1 cellular context compared by ENCODE assay signal in the genomic region with DNA sequence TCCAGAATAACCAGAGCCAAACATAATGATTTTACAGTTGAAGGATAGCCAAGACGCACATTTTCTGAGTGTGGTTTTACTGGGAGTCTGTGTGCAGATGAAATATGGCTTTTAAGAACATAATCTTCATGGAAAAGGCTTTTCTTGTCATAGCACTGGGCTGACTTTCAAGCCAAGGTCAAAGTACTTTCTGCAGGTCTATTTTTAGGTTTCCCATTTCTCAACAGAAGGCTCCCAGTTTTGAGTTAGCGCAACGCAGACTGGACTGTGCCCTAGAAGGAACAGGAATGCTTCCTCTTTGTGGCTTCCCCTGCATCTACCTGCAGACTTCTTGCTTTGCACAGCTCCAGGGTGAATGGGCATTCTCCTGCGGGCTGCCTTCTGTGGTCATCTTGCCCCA.
TF ChIP-seq lines count a peak whose summit lies in the region.

No MANE protein-coding gene starts in this region.

TF ChIP-seq in SK-N-SH, 30 proteins besides CTCF, POLR2A, EP300 and RAD21 (continued from another document):
- TF ChIP-seq NRF1 (IDR thresholded peaks at IDR 0.05; ENCODE audit: low read depth, low read length) (no peak), TCF12 (IDR thresholded peaks at IDR 0.05) (no peak), YY1 (IDR thresholded peaks at IDR 0.05; ENCODE audit: low read depth) (no peak), TEAD4 (IDR thresholded peaks at IDR 0.05; ENCODE audit: borderline replicate concordance, insufficient read depth) (no peak), JUND (IDR thresholded peaks at IDR 0.05) (no peak), RFX5 (IDR thresholded peaks at IDR 0.05; ENCODE audit: low read length) (no peak), FOSL2 (IDR thresholded peaks at IDR 0.05; ENCODE audit: borderline replicate concordance, low read depth) (no peak), FOXM1 (IDR thresholded peaks at IDR 0.05; ENCODE audit: low read depth) (no peak), FOXJ3 (CRISPR knock-in tag; IDR thresholded peaks at IDR 0.05) (no peak)
- TF ChIP-seq, protein P1, sequence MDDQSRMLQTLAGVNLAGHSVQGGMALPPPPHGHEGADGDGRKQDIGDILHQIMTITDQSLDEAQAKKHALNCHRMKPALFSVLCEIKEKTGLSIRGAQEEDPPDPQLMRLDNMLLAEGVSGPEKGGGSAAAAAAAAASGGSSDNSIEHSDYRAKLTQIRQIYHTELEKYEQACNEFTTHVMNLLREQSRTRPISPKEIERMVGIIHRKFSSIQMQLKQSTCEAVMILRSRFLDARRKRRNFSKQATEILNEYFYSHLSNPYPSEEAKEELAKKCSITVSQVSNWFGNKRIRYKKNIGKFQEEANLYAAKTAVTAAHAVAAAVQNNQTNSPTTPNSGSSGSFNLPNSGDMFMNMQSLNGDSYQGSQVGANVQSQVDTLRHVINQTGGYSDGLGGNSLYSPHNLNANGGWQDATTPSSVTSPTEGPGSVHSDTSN (IDR thresholded peaks at IDR 0.05): no peak
- TF ChIP-seq, protein P2, sequence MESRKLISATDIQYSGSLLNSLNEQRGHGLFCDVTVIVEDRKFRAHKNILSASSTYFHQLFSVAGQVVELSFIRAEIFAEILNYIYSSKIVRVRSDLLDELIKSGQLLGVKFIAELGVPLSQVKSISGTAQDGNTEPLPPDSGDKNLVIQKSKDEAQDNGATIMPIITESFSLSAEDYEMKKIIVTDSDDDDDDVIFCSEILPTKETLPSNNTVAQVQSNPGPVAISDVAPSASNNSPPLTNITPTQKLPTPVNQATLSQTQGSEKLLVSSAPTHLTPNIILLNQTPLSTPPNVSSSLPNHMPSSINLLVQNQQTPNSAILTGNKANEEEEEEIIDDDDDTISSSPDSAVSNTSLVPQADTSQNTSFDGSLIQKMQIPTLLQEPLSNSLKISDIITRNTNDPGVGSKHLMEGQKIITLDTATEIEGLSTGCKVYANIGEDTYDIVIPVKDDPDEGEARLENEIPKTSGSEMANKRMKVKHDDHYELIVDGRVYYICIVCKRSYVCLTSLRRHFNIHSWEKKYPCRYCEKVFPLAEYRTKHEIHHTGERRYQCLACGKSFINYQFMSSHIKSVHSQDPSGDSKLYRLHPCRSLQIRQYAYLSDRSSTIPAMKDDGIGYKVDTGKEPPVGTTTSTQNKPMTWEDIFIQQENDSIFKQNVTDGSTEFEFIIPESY (IDR thresholded peaks at IDR 0.05; ENCODE audit: borderline replicate concordance, low read depth): no peak
- TF ChIP-seq, protein P3, sequence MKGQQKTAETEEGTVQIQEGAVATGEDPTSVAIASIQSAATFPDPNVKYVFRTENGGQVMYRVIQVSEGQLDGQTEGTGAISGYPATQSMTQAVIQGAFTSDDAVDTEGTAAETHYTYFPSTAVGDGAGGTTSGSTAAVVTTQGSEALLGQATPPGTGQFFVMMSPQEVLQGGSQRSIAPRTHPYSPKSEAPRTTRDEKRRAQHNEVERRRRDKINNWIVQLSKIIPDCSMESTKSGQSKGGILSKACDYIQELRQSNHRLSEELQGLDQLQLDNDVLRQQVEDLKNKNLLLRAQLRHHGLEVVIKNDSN (IDR thresholded peaks at IDR 0.05; ENCODE audit: borderline replicate concordance, low read depth): no peak
- TF ChIP-seq, protein P4, sequence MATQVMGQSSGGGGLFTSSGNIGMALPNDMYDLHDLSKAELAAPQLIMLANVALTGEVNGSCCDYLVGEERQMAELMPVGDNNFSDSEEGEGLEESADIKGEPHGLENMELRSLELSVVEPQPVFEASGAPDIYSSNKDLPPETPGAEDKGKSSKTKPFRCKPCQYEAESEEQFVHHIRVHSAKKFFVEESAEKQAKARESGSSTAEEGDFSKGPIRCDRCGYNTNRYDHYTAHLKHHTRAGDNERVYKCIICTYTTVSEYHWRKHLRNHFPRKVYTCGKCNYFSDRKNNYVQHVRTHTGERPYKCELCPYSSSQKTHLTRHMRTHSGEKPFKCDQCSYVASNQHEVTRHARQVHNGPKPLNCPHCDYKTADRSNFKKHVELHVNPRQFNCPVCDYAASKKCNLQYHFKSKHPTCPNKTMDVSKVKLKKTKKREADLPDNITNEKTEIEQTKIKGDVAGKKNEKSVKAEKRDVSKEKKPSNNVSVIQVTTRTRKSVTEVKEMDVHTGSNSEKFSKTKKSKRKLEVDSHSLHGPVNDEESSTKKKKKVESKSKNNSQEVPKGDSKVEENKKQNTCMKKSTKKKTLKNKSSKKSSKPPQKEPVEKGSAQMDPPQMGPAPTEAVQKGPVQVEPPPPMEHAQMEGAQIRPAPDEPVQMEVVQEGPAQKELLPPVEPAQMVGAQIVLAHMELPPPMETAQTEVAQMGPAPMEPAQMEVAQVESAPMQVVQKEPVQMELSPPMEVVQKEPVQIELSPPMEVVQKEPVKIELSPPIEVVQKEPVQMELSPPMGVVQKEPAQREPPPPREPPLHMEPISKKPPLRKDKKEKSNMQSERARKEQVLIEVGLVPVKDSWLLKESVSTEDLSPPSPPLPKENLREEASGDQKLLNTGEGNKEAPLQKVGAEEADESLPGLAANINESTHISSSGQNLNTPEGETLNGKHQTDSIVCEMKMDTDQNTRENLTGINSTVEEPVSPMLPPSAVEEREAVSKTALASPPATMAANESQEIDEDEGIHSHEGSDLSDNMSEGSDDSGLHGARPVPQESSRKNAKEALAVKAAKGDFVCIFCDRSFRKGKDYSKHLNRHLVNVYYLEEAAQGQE (IDR thresholded peaks at IDR 0.05; ENCODE audit: low read depth, low read length): no peak
